ENCODE assay signal across 8 cellular contexts in the genomic region with DNA sequence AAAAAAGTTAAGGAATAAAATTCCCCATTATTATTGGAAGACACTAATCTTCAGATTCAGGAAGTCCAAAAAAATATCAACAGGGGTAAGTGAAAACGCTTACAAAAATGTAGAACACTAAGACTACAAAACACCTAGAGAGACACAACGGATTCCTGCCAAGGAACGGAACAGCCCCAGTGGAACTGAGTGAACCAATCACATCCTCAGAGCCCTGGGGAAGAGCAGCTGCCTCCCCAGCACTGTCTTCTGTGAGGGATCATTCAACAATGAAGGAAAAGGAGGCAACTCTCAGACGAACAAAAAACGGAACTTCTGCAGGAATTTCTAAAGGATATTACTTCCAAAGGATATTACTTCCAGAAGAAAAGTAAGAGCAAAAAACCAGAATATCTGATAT.
A peak's percentile ranks its signal among the peaks of the same experiment; 100 is the strongest.
DNase-seq lines count a peak whose midpoint lies in the region; ATAC-seq and TF ChIP-seq lines count a peak whose summit lies in the region.

No MANE protein-coding gene starts in this region.

- peaks cover 62% of the 10 kb centered on the region for H3K4me1 Mint-ChIP-seq in activated CD8-positive, alpha-beta T cell treated with anti-CD3 and anti-CD28 coated beads for 36 hours (ENCODE audit: low read depth)

- TF ChIP-seq CTCF in activated CD8-positive, alpha-beta T cell treated with anti-CD3 and anti-CD28 coated beads for 36 hours (IDR thresholded peaks at IDR 0.05) = no peak
- TF ChIP-seq CTCF in GM10248 (IDR thresholded peaks at IDR 0.05; ENCODE audit: control extremely low read depth, extremely low read depth, low read depth, missing control alignments) (no peak), GM13976 (IDR thresholded peaks at IDR 0.05; ENCODE audit: borderline replicate concordance, control extremely low read depth, extremely low read depth, insufficient read depth, missing control alignments) (no peak)

- in situ Hi-C loops in GM13976 (cut with MboI; ENCODE audit: low sequenced_read_pairs, unreplicated experiment) = no loop called here

- DNase-seq in ELR (ENCODE audit: low read depth) = peak; percentile 20
- DNase-seq in activated CD8-positive, alpha-beta T cell treated with anti-CD3 and anti-CD28 coated beads for 36 hours = no peak
- DNase-seq in left cardiac atrium = peak; percentile 22
- no peak for DNase-seq in GM10248 (ENCODE audit: extremely low spot score)
- no peak for DNase-seq in occipital lobe (lab: John Stamatoyannopoulos, UW)
- DNase-seq in GM13976 (ENCODE audit: low spot score) = no peak

- H3K27me3 Mint-ChIP-seq in activated CD8-positive, alpha-beta T cell treated with anti-CD3 and anti-CD28 coated beads for 36 hours = no peaks in the 10 kb centered on the region

- H3K27ac ChIP-seq in skeletal muscle tissue (ENCODE audit: low read depth, low read length) = peak overlapping the region; percentile 82

- peaks cover 18% of the 10 kb centered on the region for H3K36me3 Mint-ChIP-seq in activated CD8-positive, alpha-beta T cell treated with anti-CD3 and anti-CD28 coated beads for 36 hours (ENCODE audit: low read depth)

- peak overlapping the region; percentile 62 to 84 (median 66) for H3K9ac ChIP-seq in skeletal muscle tissue (ENCODE audit: low read depth in 1 of 3, low read length in 3 of 3)

- peak overlapping the region; percentile 56 for H3K4me3 Mint-ChIP-seq in activated CD8-positive, alpha-beta T cell treated with anti-CD3 and anti-CD28 coated beads for 36 hours

- peak overlapping the region; percentile 40 to 76 (median 65) for H3K4me3 ChIP-seq in skeletal muscle tissue (ENCODE audit: low read length in 3 of 3)

- H3K27me3 ChIP-seq in skeletal muscle tissue (ENCODE audit: control insufficient read depth in 3 of 3, insufficient read depth in 3 of 3, low read length in 3 of 3) = no peaks in the 10 kb centered on the region

- peaks cover 1% of the 10 kb centered on the region for H3K9me3 Mint-ChIP-seq in activated CD8-positive, alpha-beta T cell treated with anti-CD3 and anti-CD28 coated beads for 36 hours

- H3K27ac Mint-ChIP-seq in activated CD8-positive, alpha-beta T cell treated with anti-CD3 and anti-CD28 coated beads for 36 hours = peak overlapping the region; percentile 70

- no peak for ATAC-seq in activated CD8-positive, alpha-beta T cell treated with anti-CD3 and anti-CD28 coated beads for 36 hours
- ATAC-seq in left cardiac atrium (peak; percentile 54 to 58), GM21529 (IDR thresholded peaks at IDR 0.05; ENCODE audit: unreplicated experiment) (no peak)

- CTCF ChIA-PET in activated CD8-positive, alpha-beta T cell treated with anti-CD3 and anti-CD28 coated beads for 36 hours (lab: Charles Lee) = interaction anchor here (1.5 kb wide), 1 partner anchor 11 kb away, joined by 3 read pairs; no protein-coding TSS in a partner anchor
- CTCF ChIA-PET in GM10248 (lab: Yijun Ruan, JAX) = no interaction called here

- POLR2A ChIA-PET in activated CD8-positive, alpha-beta T cell treated with anti-CD3 and anti-CD28 coated beads for 36 hours (lab: Charles Lee) = no interaction called here
- POLR2A ChIA-PET in GM10248 (lab: Yijun Ruan, JAX) = no interaction called here

- intact Hi-C loops in activated CD8-positive, alpha-beta T cell treated with anti-CD3 and anti-CD28 coated beads for 36 hours (cut with micrococcal nuclease) = no loop called here
- intact Hi-C loops in left cardiac atrium (cut with DNase I) = loop anchor here in 1 of 2 donors (10.0 kb wide), 1 partner anchor 76 kb away; no protein-coding TSS in a partner anchor

- H3K4me1 ChIP-seq in skeletal muscle tissue (ENCODE audit: control insufficient read depth in 3 of 3, insufficient read depth in 3 of 3, low read length in 3 of 3) = peaks cover 32 to 50% (median 41%) of the 10 kb centered on the region in 3 donors

- no peaks in the 10 kb centered on the region for H3K36me3 ChIP-seq in skeletal muscle tissue (ENCODE audit: control insufficient read depth in 3 of 3, insufficient read depth in 3 of 3, low read length in 3 of 3)

- H3K9me3 ChIP-seq in skeletal muscle tissue (ENCODE audit: control insufficient read depth in 3 of 3, low read length in 3 of 3) = no peaks in the 10 kb centered on the region

Comparison
In these comparisons a context has a peak if more than half of its experiments do, and no peak if none do; other contexts are left out.
1. DNase-seq: peak in ELR (single experiment) and left cardiac atrium (single experiment); none in activated CD8-positive, alpha-beta T cell treated with anti-CD3 and anti-CD28 coated beads for 36 hours (single experiment), GM10248 (single experiment), occipital lobe (single experiment) and GM13976 (single experiment).
2. ATAC-seq: peak in left cardiac atrium (2 of 2); none in activated CD8-positive, alpha-beta T cell treated with anti-CD3 and anti-CD28 coated beads for 36 hours (single experiment) and GM21529 (single experiment).